ENCODE assay signal across 19 cellular contexts in genomic region chr3:112781611-112782010, GRCh38.
"Had no signal": no experiment of that assay in that cellular context is flagged by ENCODE, and none has a peak within 500 bp of the region (broad histone marks: within the 10 kb centered on the region; RNA-seq: fewer than 3 reads in every experiment).

No MANE protein-coding gene starts in this region.

- H3K27me3 ChIP-seq: adrenal gland, body of pancreas, ovary, right lobe of liver, suprapubic skin had no signal

- H3K4me3 Mint-ChIP-seq: activated CD4-positive, alpha-beta memory T cell treated with anti-CD3 and anti-CD28 coated beads for 36 hours; activated CD4-positive, alpha-beta T cell treated with anti-CD3 and anti-CD28 coated beads for 36 hours; activated CD8-positive, alpha-beta memory T cell treated with anti-CD3 and anti-CD28 coated beads, Interleukin-2, amount 10 ng/mL, durations not matched to agents 7 days and 5 days; activated naive CD4-positive, alpha-beta T cell treated with anti-CD3 and anti-CD28 coated beads, Interleukin-2, amount 50 U/mL, for 24 hours; activated T-cell treated with anti-CD3 and anti-CD28 coated beads, Interleukin-2, amount 50 U/mL, for 24 hours; central memory CD8-positive, alpha-beta T cell; mesothelial cell of epicardium; stimulated activated naive CD8-positive, alpha-beta T cell treated with anti-CD3 and anti-CD28 coated beads, Interleukin-15, Interleukin-2, amounts not matched to agents 100 ng/mL and 50 ng/mL, for 24 hours; T-helper 17 cell had no signal

- H3K4me1 Mint-ChIP-seq: activated CD4-positive, alpha-beta T cell treated with anti-CD3 and anti-CD28 coated beads for 36 hours; activated CD8-positive, alpha-beta memory T cell treated with anti-CD3 and anti-CD28 coated beads, Interleukin-2, amount 10 ng/mL, durations not matched to agents 7 days and 5 days; activated naive CD4-positive, alpha-beta T cell treated with anti-CD3 and anti-CD28 coated beads, Interleukin-2, amount 50 U/mL, for 24 hours; central memory CD8-positive, alpha-beta T cell had no signal

- H3K27ac Mint-ChIP-seq: activated CD4-positive, alpha-beta memory T cell treated with anti-CD3 and anti-CD28 coated beads for 36 hours; activated CD4-positive, alpha-beta T cell treated with anti-CD3 and anti-CD28 coated beads for 36 hours; activated CD8-positive, alpha-beta memory T cell treated with anti-CD3 and anti-CD28 coated beads, Interleukin-2, amount 10 ng/mL, durations not matched to agents 7 days and 5 days; activated naive CD4-positive, alpha-beta T cell treated with anti-CD3 and anti-CD28 coated beads, Interleukin-2, amount 50 U/mL, for 24 hours; activated T-cell treated with anti-CD3 and anti-CD28 coated beads, Interleukin-2, amount 50 U/mL, for 24 hours; mesothelial cell of epicardium; stimulated activated naive CD8-positive, alpha-beta T cell treated with anti-CD3 and anti-CD28 coated beads, Interleukin-15, Interleukin-2, amounts not matched to agents 100 ng/mL and 50 ng/mL, for 24 hours; T-helper 17 cell had no signal

- DNase-seq: activated CD4-positive, alpha-beta memory T cell treated with anti-CD3 and anti-CD28 coated beads for 36 hours; activated CD4-positive, alpha-beta T cell treated with anti-CD3 and anti-CD28 coated beads for 36 hours; activated CD8-positive, alpha-beta memory T cell treated with anti-CD3 and anti-CD28 coated beads, Interleukin-2, amount 10 ng/mL, durations not matched to agents 7 days and 5 days; activated effector memory CD4-positive, alpha-beta T cell treated with anti-CD3 and anti-CD28 coated beads, Interleukin-2, amount 50 U/mL, for 16 hours; activated T-cell treated with anti-CD3 and anti-CD28 coated beads, Interleukin-2, amount 50 U/mL, for 24 hours; adrenal gland; body of pancreas; effector CD4-positive, alpha-beta T cell; hypothalamus; ovary; right lobe of liver; T-helper 17 cell; trophoblast cell had no signal

- H3K27ac ChIP-seq: adrenal gland, body of pancreas, ovary, right lobe of liver had no signal

- H3K36me3 Mint-ChIP-seq: activated CD4-positive, alpha-beta memory T cell treated with anti-CD3 and anti-CD28 coated beads for 36 hours; activated CD8-positive, alpha-beta memory T cell treated with anti-CD3 and anti-CD28 coated beads, Interleukin-2, amount 10 ng/mL, durations not matched to agents 7 days and 5 days; activated naive CD4-positive, alpha-beta T cell treated with anti-CD3 and anti-CD28 coated beads, Interleukin-2, amount 50 U/mL, for 24 hours; mesothelial cell of epicardium had no signal

- H3K36me3 ChIP-seq: adrenal gland, ovary, right lobe of liver, suprapubic skin had no signal

- H3K4me1 ChIP-seq: body of pancreas, right lobe of liver had no signal

- H3K27me3 Mint-ChIP-seq: activated CD4-positive, alpha-beta memory T cell treated with anti-CD3 and anti-CD28 coated beads for 36 hours; activated CD4-positive, alpha-beta T cell treated with anti-CD3 and anti-CD28 coated beads for 36 hours; activated naive CD4-positive, alpha-beta T cell treated with anti-CD3 and anti-CD28 coated beads, Interleukin-2, amount 50 U/mL, for 24 hours; activated T-cell treated with anti-CD3 and anti-CD28 coated beads, Interleukin-2, amount 50 U/mL, for 24 hours; central memory CD8-positive, alpha-beta T cell; T-helper 17 cell had no signal

- H3K4me3 ChIP-seq: adrenal gland, body of pancreas, coronary artery, ovary, right lobe of liver, suprapubic skin had no signal

- H3K9me3 Mint-ChIP-seq: activated CD4-positive, alpha-beta memory T cell treated with anti-CD3 and anti-CD28 coated beads for 36 hours; activated naive CD4-positive, alpha-beta T cell treated with anti-CD3 and anti-CD28 coated beads, Interleukin-2, amount 50 U/mL, for 24 hours; activated T-cell treated with anti-CD3 and anti-CD28 coated beads, Interleukin-2, amount 50 U/mL, for 24 hours; central memory CD8-positive, alpha-beta T cell; mesothelial cell of epicardium; stimulated activated naive CD8-positive, alpha-beta T cell treated with anti-CD3 and anti-CD28 coated beads, Interleukin-15, Interleukin-2, amounts not matched to agents 100 ng/mL and 50 ng/mL, for 24 hours had no signal
